In genomic region chr16:1049113-1049975, GRCh38 we compare ENCODE assay signal across 20 cellular contexts. TPM values are rescaled to one million over a fixed set of nuclear protein-coding genes. Genes with fewer than 3 reads are reported as not detected.
DNase-seq lines count a peak whose midpoint lies in the region; ATAC-seq, FAIRE-seq and TF ChIP-seq lines count a peak whose summit lies in the region.
"Had no signal": no experiment of that assay in that cellular context is flagged by ENCODE, and none has a peak within 500 bp of the region (broad histone marks: within the 10 kb centered on the region; RNA-seq: fewer than 3 reads in every experiment).

No MANE protein-coding gene starts in this region.

- intact Hi-C loops in natural killer cell (cut with micrococcal nuclease): no loop called here

- no peak overlapping the region for H4K91ac ChIP-seq in H1 (replicated peaks; ENCODE audit: insufficient read length, low read length)

- H3K4me1 Mint-ChIP-seq in GM23338 (no peaks in the 10 kb centered on the region), natural killer cell (no peaks in the 10 kb centered on the region)
- H3K4me1 Mint-ChIP-seq: CD8-positive, alpha-beta memory T cell had no signal

- no peaks in the 10 kb centered on the region for H3K9me2 ChIP-seq in GM23338 (ENCODE audit: insufficient read depth)
- H3K9me2 ChIP-seq: SK-N-SH had no signal

- H2BK15ac ChIP-seq in H1 (ENCODE audit: low read length): no peak overlapping the region

- no peak for TF ChIP-seq POLR2A in H1 (IDR thresholded peaks at IDR 0.05; ENCODE audit: control extremely low read depth in 1 of 2, low read depth in 2 of 2, low read length in 2 of 2)

- no peak overlapping the region for H3K56ac ChIP-seq in H1 (replicated peaks; ENCODE audit: insufficient read length, low read depth, low read length)

- H3K4me3 ChIP-seq in GM23338: no peak overlapping the region
- no peak overlapping the region for H3K4me3 ChIP-seq in WERI-Rb-1 (ENCODE audit: low read depth, low read length)
- no peak overlapping the region for H3K4me3 ChIP-seq in H1 (ENCODE audit: extremely low read depth in 1 of 4, insufficient read depth in 2 of 4, low read depth in 3 of 4, low read length in 4 of 4)

- H3K79me2 ChIP-seq in GM23338 (replicated peaks; ENCODE audit: insufficient read depth) (no peaks in the 10 kb centered on the region), H1 (ENCODE audit: control insufficient read depth in 1 of 2, insufficient read depth in 2 of 2, low read length in 2 of 2) (no peaks in the 10 kb centered on the region)

- no peak for FAIRE-seq in H1 (lab: Jason Lieb, UNC)
- FAIRE-seq: GM19239 had no signal

- no peak overlapping the region for H2BK12ac ChIP-seq in H1 (ENCODE audit: low read depth, low read length)

- POLR2A ChIA-PET in H1 (lab: Charles Lee; ENCODE audit: partially characterized antibody): interaction anchor here (0.6 kb wide), 1 partner anchor 11 kb away, joined by 3 read pairs; no protein-coding TSS in a partner anchor

- TF ChIP-seq CTCF in GM23338 (conservative IDR thresholded peaks at IDR 0.05; ENCODE audit: low read depth in 2 of 2) (no peak), WERI-Rb-1 (IDR thresholded peaks at IDR 0.05; ENCODE audit: low read depth, low read length) (no peak), H1 (IDR thresholded peaks at IDR 0.05; ENCODE audit: control extremely low read depth in 1 of 3, insufficient read depth in 1 of 3, low read depth in 1 of 3, low read length in 3 of 3) (no peak), natural killer cell (IDR thresholded peaks at IDR 0.05) (no peak)

- H4K8ac ChIP-seq in H1 (ENCODE audit: extremely low read depth, insufficient read depth, low read length): peak overlapping the region; percentile 92

- no peak for DNase-seq in GM23338 (ENCODE audit: low spot score)
- DNase-seq in WERI-Rb-1: no peak
- no peak for DNase-seq in H1 (ENCODE audit: low read depth in 1 of 2, low spot score in 2 of 2)
- DNase-seq in natural killer cell: no peak
- no peak for DNase-seq in NCI-H2227 treated with DMSO at 0.1 percent for 48 hours (lab: John Stamatoyannopoulos, UW)
- DNase-seq in T-helper 1 cell: no peak
- DNase-seq: CD8-positive, alpha-beta memory T cell; GDM1; KG1; MV-4-11; NCI-H1417 treated with DMSO at 0.1 percent for 48 hours; NCI-H446 treated with DMSO at 0.1 percent for 48 hours had no signal

- no peaks in the 10 kb centered on the region for H3F3A ChIP-seq in GM23338 (replicated peaks; ENCODE audit: low read depth)

- no peak overlapping the region for H3K18ac ChIP-seq in H1 (ENCODE audit: extremely low read depth, low read length)

- H2AFZ ChIP-seq in GM23338: peak overlapping the region; percentile 52; the same call in 1 of the 2 replicates
- peak overlapping the region; percentile 75; the same call in 1 of the 2 replicates for H2AFZ ChIP-seq in H1 (ENCODE audit: low read length)

- H3K9me3 ChIP-seq in WERI-Rb-1 (ENCODE audit: severe bottlenecking) (no peaks in the 10 kb centered on the region), H1 (ENCODE audit: insufficient read depth in 2 of 2, low read depth in 1 of 2, low read length in 1 of 2) (no peaks in the 10 kb centered on the region)
- H3K9me3 ChIP-seq: SK-N-SH had no signal

- H3K4ac ChIP-seq in H1 (replicated peaks; ENCODE audit: insufficient read length, low read depth, low read length): no peak overlapping the region

- H3K9me3 Mint-ChIP-seq in GM23338 (no peaks in the 10 kb centered on the region), natural killer cell (no peaks in the 10 kb centered on the region)
- H3K9me3 Mint-ChIP-seq: CD8-positive, alpha-beta memory T cell had no signal

- H3K27me3 ChIP-seq in GM23338 (ENCODE audit: insufficient read depth) (no peaks in the 10 kb centered on the region), WERI-Rb-1 (ENCODE audit: insufficient read depth, low read depth, severe bottlenecking) (no peaks in the 10 kb centered on the region), H1 (replicated peaks in 1 of 4; ENCODE audit: control insufficient read depth in 3 of 4, extremely low read depth in 1 of 4, insufficient read depth in 3 of 4, low read length in 3 of 4) (peaks cover 0 to 2% (median 0%) of the 10 kb centered on the region in 4 experiments; a peak in 2 of 7 replicates)

- TF ChIP-seq EP300 in H1 (IDR thresholded peaks at IDR 0.05; ENCODE audit: borderline replicate concordance in 1 of 2, low read depth in 2 of 2, low read length in 2 of 2): no peak

- no peak overlapping the region for H3K14ac ChIP-seq in H1 (ENCODE audit: insufficient read length)

- CTCF ChIA-PET in H1 (lab: Charles Lee; ENCODE audit: partially characterized antibody): interaction anchor here (0.6 to 1.8 kb wide), 4 partner anchors 8 to 797 kb away, joined by 3 to 8 read pairs (median 3); no protein-coding TSS in a partner anchor

- no peak overlapping the region for H4K5ac ChIP-seq in H1 (ENCODE audit: insufficient read length, low read depth, low read length)

- no peaks in the 10 kb centered on the region for H3K23me2 ChIP-seq in H1 (ENCODE audit: low read depth, low read length)

- no peaks in the 10 kb centered on the region for H3K36me3 ChIP-seq in GM23338 (ENCODE audit: insufficient read depth)
- H3K36me3 ChIP-seq in WERI-Rb-1: no peaks in the 10 kb centered on the region
- no peaks in the 10 kb centered on the region for H3K36me3 ChIP-seq in H1 (ENCODE audit: control insufficient read depth in 2 of 4, insufficient read depth in 4 of 4, low read length in 3 of 4)

- no peak overlapping the region for H3K27ac Mint-ChIP-seq in GM23338
- H3K27ac Mint-ChIP-seq in natural killer cell: no peak overlapping the region
- H3K27ac Mint-ChIP-seq: CD8-positive, alpha-beta memory T cell had no signal

- no peak overlapping the region for H3K23ac ChIP-seq in H1 (ENCODE audit: insufficient read length)

- H3K4me1 ChIP-seq in GM23338 (ENCODE audit: insufficient read depth) (no peaks in the 10 kb centered on the region; the same call in 1 of the 2 replicates), H1 (replicated peaks in 1 of 4; ENCODE audit: control insufficient read depth in 3 of 4, insufficient read depth in 4 of 4, low read length in 3 of 4) (peaks cover 0 to 10% (median 5%) of the 10 kb centered on the region in 4 experiments; a peak in 6 of 7 replicates)

- H3K4me2 ChIP-seq in GM23338: no peak overlapping the region
- 0 out of 4 replicates have a peak overlapping the region, but pooled peaks have one; percentile 44 to 67 for H3K4me2 ChIP-seq in H1 (ENCODE audit: insufficient read depth in 1 of 2, low read depth in 2 of 2, low read length in 2 of 2)
- H3K4me2 ChIP-seq: SK-N-SH had no signal

- no peak overlapping the region for H3K4me3 Mint-ChIP-seq in GM23338
- no peak overlapping the region for H3K4me3 Mint-ChIP-seq in natural killer cell
- H3K4me3 Mint-ChIP-seq: CD8-positive, alpha-beta memory T cell had no signal

- no peaks in the 10 kb centered on the region for H3K36me3 Mint-ChIP-seq in GM23338 (ENCODE audit: low read depth)
- H3K36me3 Mint-ChIP-seq in natural killer cell: no peaks in the 10 kb centered on the region
- H3K36me3 Mint-ChIP-seq: CD8-positive, alpha-beta memory T cell had no signal

- peak; percentile 6; the same call in 1 of the 3 replicates for ATAC-seq in GM23338
- ATAC-seq in natural killer cell: no peak
- ATAC-seq in HG02981 (IDR thresholded peaks at IDR 0.05; ENCODE audit: unreplicated experiment): no peak

- H3K27ac ChIP-seq in GM23338 (ENCODE audit: low read depth) (no peak overlapping the region), WERI-Rb-1 (peak overlapping the region; percentile 58), H1 (ENCODE audit: low read depth, low read length) (no peak overlapping the region)
- H3K27ac ChIP-seq: HL-60 had no signal

- H3K9ac ChIP-seq in H1 (replicated peaks in 1 of 4; ENCODE audit: extremely low read depth in 1 of 4, low read depth in 3 of 4, low read length in 3 of 4): no peak overlapping the region
- H3K9ac ChIP-seq: SK-N-SH had no signal

- no peak overlapping the region for H2BK5ac ChIP-seq in H1 (ENCODE audit: low read depth, low read length)

- no peak for TF ChIP-seq RAD21 in H1 (IDR thresholded peaks at IDR 0.05 in 1 of 2, conservative IDR thresholded peaks at IDR 0.05 in 1 of 2; ENCODE audit: low read depth in 2 of 2, low read length in 2 of 2)

- H3K79me1 ChIP-seq in H1 (ENCODE audit: low read depth, low read length): no peaks in the 10 kb centered on the region

- 92% methylated on average over 28 of the region's 31 CpGs; no CpG with 5 or more reads in 1 of the 2 experiments for WGBS in H1 (ENCODE audit: extremely low coverage in 1 of 2, insufficient coverage in 1 of 2, insufficient read length in 1 of 2, insufficient replicate concordance in 2 of 2, low coverage in 1 of 2, low lambda C conversion rate in 2 of 2, missing lambda C conversion rate in 1 of 2), 2 experiments

- no peak overlapping the region for H2BK120ac ChIP-seq in H1 (replicated peaks; ENCODE audit: low read depth, low read length)

- no peak overlapping the region for H2AK5ac ChIP-seq in H1 (ENCODE audit: low read depth, low read length)

- H2BK20ac ChIP-seq in H1 (ENCODE audit: low read length): no peak overlapping the region

- H4K20me1 ChIP-seq in GM23338 (replicated peaks; ENCODE audit: insufficient read depth) (no peaks in the 10 kb centered on the region), H1 (replicated peaks in 1 of 2; ENCODE audit: control insufficient read depth in 1 of 2, insufficient read depth in 2 of 2, low read length in 2 of 2) (no peaks in the 10 kb centered on the region)

- peaks cover 3% of the 10 kb centered on the region for H3K27me3 Mint-ChIP-seq in GM23338 (ENCODE audit: insufficient read depth, low read depth, poor library complexity)
- no peaks in the 10 kb centered on the region for H3K27me3 Mint-ChIP-seq in natural killer cell (ENCODE audit: low read depth in 2 of 2)

RNA-seq across cellular contexts. Expression of gene SSTR5, which starts 23.2 kb away (rescaled TPM):
- 1.0 TPM in 1 of 2 replicates, not detected in the other for total RNA-seq in GM23338 (2014; rRNA removed; shearing (Covaris generic))
- polyA plus RNA-seq in GM23338 (2016; fragmentation: Nextera tagmentation; extraction: Ambion mirVana): 0.60 TPM in 1 of 2 replicates, not detected in the other
- total RNA-seq in H1 (2021; fragmentation: NEBNext Ultra II Directional; extraction: Animal tissue kit (Norgen Biotek cat#: 25700)): 0.31 and 0.56 TPM in 2 replicates
- polyA plus RNA-seq in H1 (2011; rRNA removed): 0.60 and 0.61 TPM in 2 replicates
- polyA plus RNA-seq in H1 (2011; cell fraction: cytosol; rRNA removed): 0.69 TPM
- polyA plus RNA-seq in H1 (2011; cell fraction: nucleus; rRNA removed): 1.4 TPM
- polyA plus RNA-seq in H1 (2012, experiment 1 of 2): 0.27 to 0.40 TPM (median 0.28 TPM) in 3 of 4 replicates, not detected in the other
- 0.42 TPM for polyA plus RNA-seq in H1 (2012, experiment 2 of 2)
- 0.45 TPM for polyA plus RNA-seq in H1 (2013, experiment 1 of 2)
- polyA plus RNA-seq in H1 (2013, experiment 2 of 2): 0.53 TPM
- polyA minus RNA-seq in H1 (2011; rRNA and poly(A)+ RNA removed): 0.13 TPM in 1 of 2 replicates, not detected in the other
- polyA minus RNA-seq in H1 (2011; cell fraction: cytosol; rRNA and poly(A)+ RNA removed): not detected
- 0.80 TPM for polyA minus RNA-seq in H1 (2011; cell fraction: nucleus; rRNA and poly(A)+ RNA removed)
- total RNA-seq in natural killer cell: not detected
- total RNA-seq: Calu3; CD8-positive, alpha-beta memory T cell; Daoy; RPMI7951 had no signal
- polyA plus RNA-seq: CD8-positive, alpha-beta memory T cell; SK-N-SH had no signal

RNA-seq across cellular contexts. Expression of gene C1QTNF8, which starts 46.7 kb away (rescaled TPM):
- total RNA-seq in GM23338 (2014; rRNA removed; shearing (Covaris generic)): not detected in 2 replicates
- polyA plus RNA-seq in GM23338 (2016; fragmentation: Nextera tagmentation; extraction: Ambion mirVana) (not detected in 2 replicates), H1 (2011; rRNA removed) (not detected in 2 replicates)
- total RNA-seq in H1 (2021; fragmentation: NEBNext Ultra II Directional; extraction: Animal tissue kit (Norgen Biotek cat#: 25700)): not detected in 2 replicates
- not detected for polyA plus RNA-seq in H1 (2011; cell fraction: cytosol; rRNA removed)
- 0.06 TPM for polyA plus RNA-seq in H1 (2011; cell fraction: nucleus; rRNA removed)
- polyA plus RNA-seq in H1 (2012, experiment 1 of 2): 0.19 TPM in 1 of 4 replicates, not detected in the others
- not detected for polyA plus RNA-seq in H1 (2012, experiment 2 of 2)
- not detected for polyA plus RNA-seq in H1 (2013, experiment 1 of 2)
- not detected for polyA plus RNA-seq in H1 (2013, experiment 2 of 2)
- not detected in 2 replicates for polyA minus RNA-seq in H1 (2011; rRNA and poly(A)+ RNA removed)
- polyA minus RNA-seq in H1 (2011; cell fraction: cytosol; rRNA and poly(A)+ RNA removed): not detected
- not detected for polyA minus RNA-seq in H1 (2011; cell fraction: nucleus; rRNA and poly(A)+ RNA removed)
- total RNA-seq in natural killer cell: not detected
- total RNA-seq: Calu3; CD8-positive, alpha-beta memory T cell; Daoy; H7; RPMI7951 had no signal
- polyA plus RNA-seq: CD8-positive, alpha-beta memory T cell; SK-N-SH had no signal
